In genomic region chr5:133952729-133953567, GRCh38 we compare ENCODE assay signal across 7 cellular contexts. TPM values are rescaled to one million over a fixed set of nuclear protein-coding genes. Genes with fewer than 3 reads are reported as not detected.
DNase-seq lines count a peak whose midpoint lies in the region; ATAC-seq and TF ChIP-seq lines count a peak whose summit lies in the region.

No MANE protein-coding gene starts in this region.

- no peak for TF ChIP-seq POLR2A in upper lobe of left lung (IDR thresholded peaks at IDR 0.05)

- WGBS in upper lobe of left lung, 2 donors = 80 to 81% methylated on average over 10 of the region's 10 CpGs

- TF ChIP-seq CTCF in upper lobe of left lung (IDR thresholded peaks at IDR 0.05) = no peak

- peak overlapping the region; percentile 17 to 66 (median 50) for H3K27ac ChIP-seq in upper lobe of left lung

- no peak overlapping the region for H3K4me3 ChIP-seq in upper lobe of left lung

- H3K4me1 ChIP-seq in upper lobe of left lung = peaks cover 0 to 13% (median 2%) of the 10 kb centered on the region in 4 donors

- DNase-seq in NOMO-1 treated with dmso at 0.1 percent for 144 hours (lab: John Stamatoyannopoulos, UW; ENCODE audit: unreplicated experiment) (peak; percentile 73), dermis microvascular lymphatic vessel endothelial cell (ENCODE audit: low read depth in 2 of 2) (peak; percentile 83 to 86), medulla oblongata (ENCODE audit: extremely low spot score) (peak; percentile 55), upper lobe of left lung (peak in 1 of 2 donors; percentile 26), NCI-H774 (lab: John Stamatoyannopoulos, UW) (no peak)
- DNase-seq in stimulated activated naive CD4-positive, alpha-beta T cell treated with Interleukin-2 at 50 U/mL for 16 hours (lab: John Stamatoyannopoulos, UW) = no peak

- peak; percentile 76 to 96 for ATAC-seq in upper lobe of left lung (ENCODE audit: low FRiP score in 2 of 2)
- ATAC-seq in HG02840 (IDR thresholded peaks at IDR 0.05; ENCODE audit: low FRiP score, unreplicated experiment) = no peak

- H3K27me3 ChIP-seq in upper lobe of left lung = no peaks in the 10 kb centered on the region

- no peaks in the 10 kb centered on the region for H3K9me3 ChIP-seq in upper lobe of left lung

- no peak for TF ChIP-seq EP300 in upper lobe of left lung (IDR thresholded peaks at IDR 0.05)

- peaks cover 0 to 36% (median 10%) of the 10 kb centered on the region in 4 donors for H3K36me3 ChIP-seq in upper lobe of left lung

RNA-seq across cellular contexts. Expression of gene C5orf15, which starts 15.5 kb away (rescaled TPM):
- total RNA-seq in dermis microvascular lymphatic vessel endothelial cell (23.0 and 28.3 TPM in 2 replicates), upper lobe of left lung (10 to 100 TPM; 15.1 to 65.5 (median 39.7) TPM)

RNA-seq across cellular contexts. Expression of gene VDAC1, which starts 51.8 kb away (rescaled TPM):
- total RNA-seq in dermis microvascular lymphatic vessel endothelial cell = 252 and 281 TPM in 2 replicates
- total RNA-seq in upper lobe of left lung = 100 to 1,000 TPM in 3 of 6 donors, 10 to 100 TPM in 3; 66.0 to 121 (median 98.5) TPM

Comparison
In these comparisons a context has a peak if more than half of its experiments do, and no peak if none do; other contexts are left out.
1. DNase-seq: peak in NOMO-1 treated with dmso at 0.1 percent for 144 hours (single experiment), dermis microvascular lymphatic vessel endothelial cell (2 of 2) and medulla oblongata (single experiment); none in stimulated activated naive CD4-positive, alpha-beta T cell treated with Interleukin-2 at 50 U/mL for 16 hours (single experiment) and NCI-H774 (single experiment).